Comparison of ENCODE assay signal across 13 cellular contexts in the genomic region with DNA sequence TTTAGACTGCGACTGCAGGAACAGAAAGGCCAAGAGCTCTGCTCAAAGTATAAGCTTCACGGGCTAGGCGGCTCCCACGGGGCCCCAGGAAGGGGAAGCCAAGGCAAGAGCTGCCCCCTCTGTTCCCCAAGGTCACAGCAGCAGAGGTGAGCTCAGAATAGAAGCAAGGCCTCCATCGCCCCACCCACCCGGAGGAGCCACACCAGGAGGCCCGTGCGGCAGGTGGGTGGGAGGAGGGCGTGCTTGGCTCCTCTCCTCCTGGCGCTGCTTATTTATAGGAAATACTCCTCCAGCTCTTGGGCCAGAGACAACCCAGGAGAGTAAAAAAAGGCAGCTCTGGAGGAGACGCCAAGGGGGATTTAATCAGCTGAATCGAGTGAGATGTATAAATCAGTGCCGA.
"Had no signal": no experiment of that assay in that cellular context is flagged by ENCODE, and none has a peak within 500 bp of the region (broad histone marks: within the 10 kb centered on the region; RNA-seq: fewer than 3 reads in every experiment).

No MANE protein-coding gene starts in this region.

- DNase-seq: activated CD4-positive, alpha-beta T cell treated with anti-CD3 and anti-CD28 coated beads, Interleukin-2, amount 50 U/mL, for 1 hour; activated T-cell treated with anti-CD3 and anti-CD28 coated beads for 4 hours; amniotic stem cell; brain microvascular endothelial cell; islet precursor cell; natural killer cell; retina; stimulated activated CD4-positive, alpha-beta T cell treated with anti-CD3 and anti-CD28 coated beads, Interleukin-1b, Interleukin-23, amount 100 ng/mL, for 48 hours; stimulated activated naive B cell treated with anti-CD40 and anti-IgM and Interleukin-4, amounts not matched to agents 10 μg/mL and 1 μg/mL and 100 μg/mL, for 72 hours; transverse colon had no signal

- H3K27ac ChIP-seq: brain microvascular endothelial cell, transverse colon had no signal

- ATAC-seq: activated naive CD4-positive, alpha-beta T cell treated with anti-CD3 and anti-CD28 coated beads, Interleukin-2, amount 50 U/mL, for 72 hours; activated T-helper 17 cell treated with anti-CD3 and anti-CD28 coated beads, Interleukin-2, amount 50 U/mL, for 72 hours; natural killer cell; stimulated activated naive B cell treated with anti-CD40 and anti-IgM and Interleukin-4, amounts not matched to agents 10 μg/mL and 1 μg/mL and 100 μg/mL, for 72 hours had no signal

- H3K36me3 ChIP-seq: brain microvascular endothelial cell, transverse colon had no signal

- H3K9me3 ChIP-seq: transverse colon had no signal

- H3K4me3 ChIP-seq: lung, transverse colon had no signal

- H3K27me3 ChIP-seq: brain microvascular endothelial cell had no signal
